22 cellular contexts compared by ENCODE assay signal in genomic region chr16:4401510-4401909, GRCh38. TPM values are rescaled to one million over a fixed set of nuclear protein-coding genes. Genes with fewer than 3 reads are reported as not detected.
"Had no signal": no experiment of that assay in that cellular context is flagged by ENCODE, and none has a peak within 500 bp of the region (broad histone marks: within the 10 kb centered on the region; RNA-seq: fewer than 3 reads in every experiment).

No MANE protein-coding gene starts in this region.

- H3K27ac ChIP-seq: adrenal gland, breast epithelium, esophagus squamous epithelium, heart right ventricle, left lung, tibial artery, uterus had no signal

- H3K36me3 ChIP-seq: breast epithelium, uterus had no signal

- H3K4me1 ChIP-seq: adrenal gland, uterus had no signal

- H3K9me3 ChIP-seq: adrenal gland, breast epithelium, esophagus squamous epithelium, heart right ventricle, left lung, mucosa of descending colon, tibial artery, uterus had no signal

- DNase-seq: activated CD4-positive, alpha-beta T cell treated with anti-CD3 and anti-CD28 coated beads, Interleukin-2, amount 10 ng/mL, durations not matched to agents 24 days and 14 days; activated CD8-positive, alpha-beta T cell treated with anti-CD3 and anti-CD28 coated beads for 36 hours; activated effector memory CD4-positive, alpha-beta T cell treated with Interleukin-2 at 50 U/mL for 16 hours; activated naive CD4-positive, alpha-beta T cell treated with anti-CD3 and anti-CD28 coated beads, Interleukin-2, amount 10 ng/mL, durations not matched to agents 7 days and 5 days; activated T-cell treated with anti-CD3 and anti-CD28 coated beads, Interleukin-2, amount 50 U/mL, for 4 hours; adrenal gland; dermis blood vessel endothelial cell; effector memory CD4-positive, alpha-beta T cell; esophagus squamous epithelium; heart right ventricle; left lung; mammary epithelial cell; mucosa of descending colon; naive B cell; nucleus accumbens; retina; stimulated activated naive B cell treated with anti-CD40 and anti-IgM and Interleukin-4, amounts not matched to agents 10 μg/mL and 1 μg/mL and 100 μg/mL, for 72 hours; T-helper 9 cell; tibial artery; uterus had no signal

- H3K27me3 Mint-ChIP-seq: activated CD4-positive, alpha-beta T cell treated with anti-CD3 and anti-CD28 coated beads, Interleukin-2, amount 10 ng/mL, durations not matched to agents 24 days and 14 days; activated CD8-positive, alpha-beta T cell treated with anti-CD3 and anti-CD28 coated beads for 36 hours; activated naive CD4-positive, alpha-beta T cell treated with anti-CD3 and anti-CD28 coated beads, Interleukin-2, amount 10 ng/mL, durations not matched to agents 7 days and 5 days; naive B cell; stimulated activated naive B cell treated with anti-CD40 and anti-IgM and Interleukin-4, amounts not matched to agents 10 μg/mL and 1 μg/mL and 100 μg/mL, for 72 hours had no signal

- H3K4me3 Mint-ChIP-seq: activated CD4-positive, alpha-beta T cell treated with anti-CD3 and anti-CD28 coated beads, Interleukin-2, amount 10 ng/mL, durations not matched to agents 24 days and 14 days; activated CD8-positive, alpha-beta T cell treated with anti-CD3 and anti-CD28 coated beads for 36 hours; activated naive CD4-positive, alpha-beta T cell treated with anti-CD3 and anti-CD28 coated beads, Interleukin-2, amount 10 ng/mL, durations not matched to agents 7 days and 5 days; activated T-cell treated with anti-CD3 and anti-CD28 coated beads, Interleukin-2, amount 50 U/mL, for 4 hours; stimulated activated naive B cell treated with anti-CD40 and anti-IgM and Interleukin-4, amounts not matched to agents 10 μg/mL and 1 μg/mL and 100 μg/mL, for 72 hours had no signal

- H3K4me3 ChIP-seq: adrenal gland, breast epithelium, esophagus squamous epithelium, heart right ventricle, left lung, mucosa of descending colon, tibial artery, uterus had no signal

- ATAC-seq: activated CD8-positive, alpha-beta T cell treated with anti-CD3 and anti-CD28 coated beads for 36 hours; activated T-cell treated with anti-CD3 and anti-CD28 coated beads, Interleukin-2, amount 50 U/mL, for 4 hours; heart right ventricle; left lung; mucosa of descending colon; stimulated activated naive B cell treated with anti-CD40 and anti-IgM and Interleukin-4, amounts not matched to agents 10 μg/mL and 1 μg/mL and 100 μg/mL, for 72 hours had no signal

- FAIRE-seq: astrocyte had no signal

- H3K9me3 Mint-ChIP-seq: activated CD4-positive, alpha-beta T cell treated with anti-CD3 and anti-CD28 coated beads, Interleukin-2, amount 10 ng/mL, durations not matched to agents 24 days and 14 days; activated CD8-positive, alpha-beta T cell treated with anti-CD3 and anti-CD28 coated beads for 36 hours; activated naive CD4-positive, alpha-beta T cell treated with anti-CD3 and anti-CD28 coated beads, Interleukin-2, amount 10 ng/mL, durations not matched to agents 7 days and 5 days; activated T-cell treated with anti-CD3 and anti-CD28 coated beads, Interleukin-2, amount 50 U/mL, for 4 hours; naive B cell; stimulated activated naive B cell treated with anti-CD40 and anti-IgM and Interleukin-4, amounts not matched to agents 10 μg/mL and 1 μg/mL and 100 μg/mL, for 72 hours had no signal

- H3K27me3 ChIP-seq: adrenal gland, breast epithelium, esophagus squamous epithelium, heart right ventricle, left lung, tibial artery, uterus had no signal

- H3K27ac Mint-ChIP-seq: activated CD4-positive, alpha-beta T cell treated with anti-CD3 and anti-CD28 coated beads, Interleukin-2, amount 10 ng/mL, durations not matched to agents 24 days and 14 days; activated CD8-positive, alpha-beta T cell treated with anti-CD3 and anti-CD28 coated beads for 36 hours; activated naive CD4-positive, alpha-beta T cell treated with anti-CD3 and anti-CD28 coated beads, Interleukin-2, amount 10 ng/mL, durations not matched to agents 7 days and 5 days had no signal

RNA-seq across cellular contexts. Expression of gene VASN, which starts 29.9 kb away (rescaled TPM):
- total RNA-seq: activated CD8-positive, alpha-beta T cell treated with anti-CD3 and anti-CD28 coated beads for 36 hours had no signal
